29 cellular contexts compared by ENCODE assay signal in the genomic region with DNA sequence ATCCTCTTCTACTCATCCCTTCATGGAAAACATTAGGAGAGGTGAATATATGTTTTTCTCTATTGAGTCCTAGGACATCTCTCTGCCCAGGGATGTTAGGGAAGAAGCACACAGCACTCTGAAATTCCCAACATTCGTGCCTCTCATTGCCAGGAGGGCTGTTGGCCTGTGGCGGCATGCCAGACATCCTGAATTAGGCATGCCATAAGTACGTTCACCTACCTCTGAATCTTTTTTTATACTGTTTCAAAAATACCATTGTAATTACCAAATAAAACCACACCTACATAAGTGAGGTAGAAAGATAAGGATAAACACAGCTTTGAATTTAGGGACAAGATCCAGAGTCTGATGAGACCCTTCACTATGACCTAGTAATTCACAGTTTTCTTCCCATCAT.
"Had no signal": no experiment of that assay in that cellular context is flagged by ENCODE, and none has a peak within 500 bp of the region (broad histone marks: within the 10 kb centered on the region; RNA-seq: fewer than 3 reads in every experiment).

No MANE protein-coding gene starts in this region.

- H3K27ac ChIP-seq: body of pancreas, esophagus squamous epithelium, pancreas, prostate gland, sigmoid colon, thoracic aorta, uterus had no signal

- H3K4me3 Mint-ChIP-seq: activated B cell treated with CpG ODN at 0.5 μM for 24 hours; activated naive CD8-positive, alpha-beta T cell; effector memory CD8-positive, alpha-beta T cell; mesothelial cell of epicardium; naive B cell; stimulated activated effector memory CD8-positive, alpha-beta T cell treated with anti-CD3 and anti-CD28 coated beads, Interleukin-12 subunit alpha, Interleukin-12 subunit beta, amount 100 ng/mL, for 72 hours; stimulated activated naive CD8-positive, alpha-beta T cell treated with anti-CD3 and anti-CD28 coated beads, Interleukin-15, Interleukin-2, amounts not matched to agents 100 ng/mL and 50 ng/mL, for 24 hours; T-helper 2 cell treated with Interferon-gamma antibody and Interleukin-4, amounts not matched to agents 5 μg/mL and 100 μg/mL, for 36 hours; type B pancreatic cell had no signal

- H3K27me3 Mint-ChIP-seq: type B pancreatic cell had no signal

- H3K27me3 ChIP-seq: body of pancreas, pancreas, sigmoid colon, uterus had no signal

- H3K9me3 Mint-ChIP-seq: stimulated activated effector memory CD8-positive, alpha-beta T cell treated with anti-CD3 and anti-CD28 coated beads, Interleukin-12 subunit alpha, Interleukin-12 subunit beta, amount 100 ng/mL, for 72 hours had no signal

- DNase-seq: activated B cell treated with CpG ODN at 0.5 μM for 24 hours; activated CD4-positive, alpha-beta T cell treated with anti-CD3 and anti-CD28 coated beads for 4 hours; activated CD4-positive, alpha-beta T cell treated with anti-CD3 and anti-CD28 coated beads, Interleukin-2, amount 50 U/mL, for 4 hours; activated effector memory CD4-positive, alpha-beta T cell treated with Interleukin-2 at 50 U/mL for 16 hours; activated naive CD4-positive, alpha-beta T cell treated with Interleukin-2 at 50 U/mL for 16 hours; activated T-cell treated with anti-CD3 and anti-CD28 coated beads for 4 hours; anterior cingulate cortex; body of pancreas; cortex of kidney; effector memory CD8-positive, alpha-beta T cell; esophagus squamous epithelium; left cardiac atrium; naive B cell; nucleus accumbens; pancreas; retina; sigmoid colon; small intestine; stimulated activated CD4-positive, alpha-beta T cell treated with anti-CD3 and anti-CD28 coated beads, Interleukin-4, amount 100 ng/mL, for 24 hours; T-helper 1 cell; uterus had no signal

- H3K36me3 Mint-ChIP-seq: activated naive CD8-positive, alpha-beta T cell; mesothelial cell of epicardium; naive B cell; stimulated activated effector memory CD8-positive, alpha-beta T cell treated with anti-CD3 and anti-CD28 coated beads, Interleukin-12 subunit alpha, Interleukin-12 subunit beta, amount 100 ng/mL, for 72 hours; type B pancreatic cell had no signal

- H3K4me3 ChIP-seq: body of pancreas, esophagus squamous epithelium, pancreas, prostate gland, sigmoid colon, thoracic aorta, uterus had no signal

- H3K9me3 ChIP-seq: body of pancreas, pancreas, prostate gland, uterus had no signal

- H3K4me1 ChIP-seq: body of pancreas, esophagus squamous epithelium, pancreas, prostate gland, sigmoid colon, uterus had no signal

- ATAC-seq: body of pancreas; effector memory CD8-positive, alpha-beta T cell; left cardiac atrium; pancreas; stimulated activated effector memory CD8-positive, alpha-beta T cell treated with anti-CD3 and anti-CD28 coated beads, Interleukin-12 subunit alpha, Interleukin-12 subunit beta, amount 100 ng/mL, for 72 hours had no signal

- H3K36me3 ChIP-seq: esophagus squamous epithelium, pancreas, prostate gland, sigmoid colon, thoracic aorta, uterus had no signal

- H3K4me1 Mint-ChIP-seq: activated B cell treated with CpG ODN at 0.5 μM for 24 hours; stimulated activated effector memory CD8-positive, alpha-beta T cell treated with anti-CD3 and anti-CD28 coated beads, Interleukin-12 subunit alpha, Interleukin-12 subunit beta, amount 100 ng/mL, for 72 hours had no signal

- H3K27ac Mint-ChIP-seq: activated B cell treated with CpG ODN at 0.5 μM for 24 hours; activated naive CD8-positive, alpha-beta T cell; effector memory CD8-positive, alpha-beta T cell; mesothelial cell of epicardium; naive B cell; stimulated activated effector memory CD8-positive, alpha-beta T cell treated with anti-CD3 and anti-CD28 coated beads, Interleukin-12 subunit alpha, Interleukin-12 subunit beta, amount 100 ng/mL, for 72 hours; stimulated activated naive CD8-positive, alpha-beta T cell treated with anti-CD3 and anti-CD28 coated beads, Interleukin-15, Interleukin-2, amounts not matched to agents 100 ng/mL and 50 ng/mL, for 24 hours; T-helper 2 cell treated with Interferon-gamma antibody and Interleukin-4, amounts not matched to agents 5 μg/mL and 100 μg/mL, for 36 hours; type B pancreatic cell had no signal
